In genomic region chr19:47039239-47039874, GRCh38 we compare ENCODE assay signal across 22 cellular contexts. TPM values are rescaled to one million over a fixed set of nuclear protein-coding genes. Genes with fewer than 3 reads are reported as not detected.
DNase-seq lines count a peak whose midpoint lies in the region; ATAC-seq, FAIRE-seq and TF ChIP-seq lines count a peak whose summit lies in the region.
"Had no signal": no experiment of that assay in that cellular context is flagged by ENCODE, and none has a peak within 500 bp of the region (broad histone marks: within the 10 kb centered on the region; RNA-seq: fewer than 3 reads in every experiment).

No MANE protein-coding gene starts in this region.

- FAIRE-seq in H54 (lab: Jason Lieb, UNC): no peak
- FAIRE-seq: A204.1 had no signal

- H3K9me3 Mint-ChIP-seq in Caco-2 (ENCODE audit: unreplicated experiment) (no peaks in the 10 kb centered on the region), neural progenitor cell (no peaks in the 10 kb centered on the region)
- no peaks in the 10 kb centered on the region for H3K9me3 Mint-ChIP-seq in activated naive CD8-positive, alpha-beta T cell treated with anti-CD3 and anti-CD28 coated beads for 36 hours
- H3K9me3 Mint-ChIP-seq: CD4-positive, alpha-beta T cell had no signal

- DNase-seq in Caco-2: no peak
- DNase-seq in H7: peak; percentile 40
- no peak for DNase-seq in activated naive CD8-positive, alpha-beta T cell treated with anti-CD3 and anti-CD28 coated beads for 36 hours
- no peak for DNase-seq in neural progenitor cell (ENCODE audit: low spot score)
- no peak for DNase-seq in H54 (ENCODE audit: insufficient read length, low spot score)
- DNase-seq in SIG-M5 treated with dmso at 0.1 percent for 504 hours (lab: John Stamatoyannopoulos, UW; ENCODE audit: unreplicated experiment): no peak
- DNase-seq in DMS53 (lab: John Stamatoyannopoulos, UW): no peak
- DNase-seq: ACHN; BE2C; C1 segment of cervical spinal cord; CD4-positive, alpha-beta T cell; DMS153; DMS79 treated with DMSO at 0.1 percent for 48 hours; GF-D8; GOT3; IMR-90; Karpas-422; KBM-7 had no signal

- H3K27me3 Mint-ChIP-seq in Caco-2 (ENCODE audit: insufficient read depth, unreplicated experiment) (no peaks in the 10 kb centered on the region), neural progenitor cell (ENCODE audit: insufficient read depth, low read depth) (peaks cover 11% of the 10 kb centered on the region)
- H3K27me3 Mint-ChIP-seq in activated naive CD8-positive, alpha-beta T cell treated with anti-CD3 and anti-CD28 coated beads for 36 hours: peaks cover 2% of the 10 kb centered on the region

- TF ChIP-seq CTCF in Caco-2 (IDR thresholded peaks at IDR 0.05; ENCODE audit: insufficient read depth in 1 of 2, low read depth in 1 of 2, low read length in 1 of 2, severe bottlenecking in 1 of 2, unreplicated experiment in 1 of 2) (no peak), neural progenitor cell (IDR thresholded peaks at IDR 0.05) (no peak)

- no peak overlapping the region for H3K4me2 ChIP-seq in neural progenitor cell

- intact Hi-C loops in Caco-2 (cut with micrococcal nuclease; ENCODE audit: unreplicated experiment): loop anchor here (5.0 kb wide), 1 partner anchor 38 kb away; no protein-coding TSS in a partner anchor

- H3K4me1 Mint-ChIP-seq in Caco-2 (ENCODE audit: low read depth, unreplicated experiment): peaks cover 26% of the 10 kb centered on the region
- H3K4me1 Mint-ChIP-seq in activated naive CD8-positive, alpha-beta T cell treated with anti-CD3 and anti-CD28 coated beads for 36 hours: peaks cover 16% of the 10 kb centered on the region
- H3K4me1 Mint-ChIP-seq in neural progenitor cell: peaks cover 19% of the 10 kb centered on the region

- H3K4me1 ChIP-seq in Caco-2: no peaks in the 10 kb centered on the region
- H3K4me1 ChIP-seq in neural progenitor cell: no peaks in the 10 kb centered on the region
- H3K4me1 ChIP-seq: BE2C had no signal

- H4K20me1 ChIP-seq in neural progenitor cell (ENCODE audit: low read depth): no peaks in the 10 kb centered on the region

- H3K79me2 ChIP-seq in neural progenitor cell (ENCODE audit: low read depth): no peaks in the 10 kb centered on the region

- H3K36me3 ChIP-seq in Caco-2 (ENCODE audit: control insufficient read depth, insufficient read depth, low read length): no peaks in the 10 kb centered on the region
- H3K36me3 ChIP-seq in H7 (replicated peaks; ENCODE audit: control insufficient read depth, insufficient read depth, low read length): no peaks in the 10 kb centered on the region; the same call in 1 of the 2 replicates
- H3K36me3 ChIP-seq in neural progenitor cell: no peaks in the 10 kb centered on the region
- H3K36me3 ChIP-seq: BE2C had no signal

- CTCF ChIA-PET in Caco-2 (lab: Charles Lee): no interaction called here

- H3K9ac ChIP-seq in neural progenitor cell: no peak overlapping the region

- H3K4me3 Mint-ChIP-seq in Caco-2 (ENCODE audit: unreplicated experiment) (no peak overlapping the region), neural progenitor cell (no peak overlapping the region)
- peak overlapping the region; percentile 5 for H3K4me3 Mint-ChIP-seq in activated naive CD8-positive, alpha-beta T cell treated with anti-CD3 and anti-CD28 coated beads for 36 hours
- H3K4me3 Mint-ChIP-seq: CD4-positive, alpha-beta T cell had no signal

- H3K27ac Mint-ChIP-seq in Caco-2 (ENCODE audit: unreplicated experiment) (peak overlapping the region; percentile 11), neural progenitor cell (peak overlapping the region; percentile 29)
- H3K27ac Mint-ChIP-seq in activated naive CD8-positive, alpha-beta T cell treated with anti-CD3 and anti-CD28 coated beads for 36 hours: no peak overlapping the region
- H3K27ac Mint-ChIP-seq: CD4-positive, alpha-beta T cell had no signal

- H3F3A ChIP-seq in neural progenitor cell (ENCODE audit: low read depth): peaks cover 24% of the 10 kb centered on the region

- H2AFZ ChIP-seq in neural progenitor cell (replicated peaks): no peak overlapping the region

- no peak for ATAC-seq in HG03460 (IDR thresholded peaks at IDR 0.05; ENCODE audit: unreplicated experiment)

- no peak for TF ChIP-seq POLR2A in H54 (IDR thresholded peaks at IDR 0.05; ENCODE audit: low read depth, low read length)

- H3K9me3 ChIP-seq in Caco-2 (no peaks in the 10 kb centered on the region), neural progenitor cell (ENCODE audit: low read depth) (no peaks in the 10 kb centered on the region)
- H3K9me3 ChIP-seq: BE2C had no signal

- H3K36me3 Mint-ChIP-seq in Caco-2 (ENCODE audit: insufficient read depth, unreplicated experiment): peaks cover 59% of the 10 kb centered on the region
- no peaks in the 10 kb centered on the region for H3K36me3 Mint-ChIP-seq in activated naive CD8-positive, alpha-beta T cell treated with anti-CD3 and anti-CD28 coated beads for 36 hours
- H3K36me3 Mint-ChIP-seq in neural progenitor cell: peaks cover 2% of the 10 kb centered on the region

- H3K27me3 ChIP-seq in Caco-2 (replicated peaks; ENCODE audit: control insufficient read depth, insufficient read depth, low read length) (no peaks in the 10 kb centered on the region), H7 (ENCODE audit: control insufficient read depth, insufficient read depth, low read length) (no peaks in the 10 kb centered on the region), neural progenitor cell (no peaks in the 10 kb centered on the region)

- H3K4me3 ChIP-seq in Caco-2 (ENCODE audit: low read depth, low read length): no peak overlapping the region
- H3K4me3 ChIP-seq in H7 (ENCODE audit: insufficient read depth, low read depth, low read length): no peak overlapping the region
- no peak overlapping the region for H3K4me3 ChIP-seq in neural progenitor cell

- POLR2A ChIA-PET in Caco-2 (lab: Charles Lee): interaction anchor here (1.4 kb wide), 1 partner anchor 8 kb away, joined by 5 read pairs; no protein-coding TSS in a partner anchor

- H3K27ac ChIP-seq in neural progenitor cell: no peak overlapping the region
- H3K27ac ChIP-seq: HL-60 had no signal

- BruUV-seq in Caco-2 (replicated peaks; lab: Mats Ljungman, UMichigan): no TSS peak

RNA-seq across cellular contexts. Expression of gene TMEM160, which starts 9.1 kb away (rescaled TPM):
- total RNA-seq in Caco-2 (2022) (86.5 and 91.7 TPM in 2 replicates), neural progenitor cell (ENCODE audit: low replicate concordance) (8.0 and 66.2 TPM in 2 replicates)
- 127 and 173 TPM in 2 replicates for total RNA-seq in H7 (2014; rRNA removed; shearing (Covaris generic))
- total RNA-seq in activated naive CD8-positive, alpha-beta T cell treated with anti-CD3 and anti-CD28 coated beads for 36 hours: 10 to 100 TPM; 48.9 to 49.2 TPM

RNA-seq across cellular contexts. Expression of gene NPAS1, which starts 19.7 kb away (rescaled TPM):
- total RNA-seq in Caco-2 (2022) (1.8 and 2.8 TPM in 2 replicates), neural progenitor cell (ENCODE audit: low replicate concordance) (1.2 and 4.3 TPM in 2 replicates)
- 3.2 and 6.1 TPM in 2 replicates for total RNA-seq in H7 (2014; rRNA removed; shearing (Covaris generic))
- total RNA-seq in activated naive CD8-positive, alpha-beta T cell treated with anti-CD3 and anti-CD28 coated beads for 36 hours: under 1 TPM; 0.52 to 0.91 TPM
- total RNA-seq: HT1080 had no signal
